8 cellular contexts compared by ENCODE assay signal in the genomic region with DNA sequence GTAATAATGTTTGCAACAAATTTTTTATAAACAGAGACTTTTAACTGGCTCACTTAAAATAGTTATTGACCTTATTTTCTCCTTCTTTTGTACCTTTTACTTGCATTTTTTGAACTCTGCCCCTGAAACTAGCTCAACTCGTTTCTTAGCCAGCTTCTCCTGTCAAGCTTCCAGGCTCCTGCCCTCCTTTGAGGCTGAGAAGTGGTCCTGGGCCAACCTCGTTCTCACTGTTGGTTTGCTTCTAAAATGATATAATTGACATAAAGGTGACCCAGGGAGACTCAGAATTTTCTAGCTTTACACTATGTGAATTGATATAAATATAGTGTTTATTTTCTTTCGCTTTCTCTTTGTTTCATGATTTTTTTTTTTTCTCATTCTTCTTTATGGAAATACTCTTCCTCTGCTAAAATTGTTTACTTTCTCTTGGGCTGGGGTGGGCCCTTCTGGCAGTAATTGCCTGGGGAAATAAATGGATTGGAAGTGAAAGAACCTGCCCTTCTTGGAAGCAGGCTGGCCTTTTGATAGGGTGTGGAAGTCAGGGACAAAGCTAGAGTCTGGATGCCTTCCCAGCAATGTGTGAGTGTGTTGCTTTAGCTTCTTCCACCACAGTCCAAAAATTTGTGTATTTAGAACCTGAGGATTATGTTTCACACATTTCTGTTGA. TPM values are rescaled to one million over a fixed set of nuclear protein-coding genes. Genes with fewer than 3 reads are reported as not detected.
A peak's percentile ranks its signal among the peaks of the same experiment; 100 is the strongest.
DNase-seq lines count a peak whose midpoint lies in the region; ATAC-seq, FAIRE-seq and TF ChIP-seq lines count a peak whose summit lies in the region.

No MANE protein-coding gene starts in this region.

- H3F3A ChIP-seq in Loucy (ENCODE audit: low read depth): no peaks in the 10 kb centered on the region

- H3K9me3 Mint-ChIP-seq in endodermal cell: no peaks in the 10 kb centered on the region
- H3K9me3 Mint-ChIP-seq in activated CD8-positive, alpha-beta T cell treated with anti-CD3 and anti-CD28 coated beads, Interleukin-2, amount 10 ng/mL, durations not matched to agents 7 days and 5 days (ENCODE audit: insufficient read depth): no peaks in the 10 kb centered on the region

- H3K9ac ChIP-seq in Loucy (ENCODE audit: low read depth, low read length, poor library complexity, severe bottlenecking) (no peak overlapping the region), endodermal cell (ENCODE audit: extremely low read depth, low read length, poor library complexity, severe bottlenecking) (no peak overlapping the region)

- peaks cover 5% of the 10 kb centered on the region for H3K36me3 Mint-ChIP-seq in endodermal cell (ENCODE audit: low read depth)
- H3K36me3 Mint-ChIP-seq in activated CD8-positive, alpha-beta T cell treated with anti-CD3 and anti-CD28 coated beads, Interleukin-2, amount 10 ng/mL, durations not matched to agents 7 days and 5 days (ENCODE audit: low read depth): peaks cover 2% of the 10 kb centered on the region

- no peaks in the 10 kb centered on the region for H3K9me3 ChIP-seq in A549
- no peaks in the 10 kb centered on the region for H3K9me3 ChIP-seq in Loucy (ENCODE audit: insufficient read depth, low read depth, low read length)
- H3K9me3 ChIP-seq in endodermal cell (ENCODE audit: control insufficient read depth, low read length): no peaks in the 10 kb centered on the region

- H3K4me2 ChIP-seq in A549 (peak overlapping the region; percentile 64), Loucy (ENCODE audit: low read depth, low read length, poor library complexity, severe bottlenecking) (peak overlapping the region; percentile 16)

- H3K79me2 ChIP-seq in Loucy (ENCODE audit: insufficient read depth, low read length): no peaks in the 10 kb centered on the region; the same call in 1 of the 2 replicates

- H3K27me3 ChIP-seq in Loucy (ENCODE audit: insufficient read depth, low read length, poor library complexity, severe bottlenecking) (no peaks in the 10 kb centered on the region), endodermal cell (ENCODE audit: control insufficient read depth, insufficient read depth, low read length, poor library complexity, severe bottlenecking) (no peaks in the 10 kb centered on the region)

- H3K36me3 ChIP-seq in Loucy (ENCODE audit: insufficient read depth, low read length) (no peaks in the 10 kb centered on the region), endodermal cell (ENCODE audit: control insufficient read depth, insufficient read depth, low read length) (no peaks in the 10 kb centered on the region)

- TF ChIP-seq EP300 in A549 (IDR thresholded peaks at IDR 0.05): no peak

- H3K27me3 Mint-ChIP-seq in endodermal cell (ENCODE audit: insufficient read depth): no peaks in the 10 kb centered on the region
- no peaks in the 10 kb centered on the region for H3K27me3 Mint-ChIP-seq in activated CD8-positive, alpha-beta T cell treated with anti-CD3 and anti-CD28 coated beads, Interleukin-2, amount 10 ng/mL, durations not matched to agents 7 days and 5 days (ENCODE audit: low read depth)

- no peaks in the 10 kb centered on the region for H4K20me1 ChIP-seq in Loucy (ENCODE audit: insufficient read depth, low read length, poor library complexity, severe bottlenecking)

- WGBS in A549 (ENCODE audit: missing lambda C conversion rate): 24% methylated on average over 3 of the region's 3 CpGs
- WGBS in endodermal cell (ENCODE audit: insufficient coverage in 1 of 2, insufficient read length in 1 of 2), 2 experiments: 88% methylated on average over 2 of the region's 3 CpGs; no CpG with 5 or more reads in 1 of the 2 experiments

- CTCF ChIA-PET in A549 (lab: Yijun Ruan, JAX): interaction anchor here (0.6 to 1.8 kb wide), 2 partner anchors 9 to 14 kb away, joined by 4 to 5 read pairs; no protein-coding TSS in a partner anchor
- CTCF ChIA-PET in activated CD8-positive, alpha-beta T cell treated with anti-CD3 and anti-CD28 coated beads, Interleukin-2, amount 10 ng/mL, durations not matched to agents 7 days and 5 days (lab: Charles Lee): no interaction called here

- FAIRE-seq in A549 (lab: Jason Lieb, UNC): no peak

- H2AFZ ChIP-seq in Loucy (ENCODE audit: low read length): no peak overlapping the region

- H3K9me2 ChIP-seq in Loucy (replicated peaks; ENCODE audit: low read depth, low read length): no peaks in the 10 kb centered on the region

- TF ChIP-seq RAD21 in A549 (conservative IDR thresholded peaks at IDR 0.05 in 1 of 2, IDR thresholded peaks at IDR 0.05 in 1 of 2): no peak

- H3K4me1 ChIP-seq in A549 (peaks cover 56% of the 10 kb centered on the region), Loucy (ENCODE audit: insufficient read depth, low read length, poor library complexity, severe bottlenecking) (peaks cover 4% of the 10 kb centered on the region), endodermal cell (ENCODE audit: control insufficient read depth, insufficient read depth, low read length) (peaks cover 8% of the 10 kb centered on the region)

- DNase-seq in A549 (ENCODE audit: low read depth in 1 of 2, low spot score in 1 of 2) (no peak), endodermal cell (no peak), mucosa of gallbladder (ENCODE audit: low spot score) (peak; percentile 59), AML-193 (lab: John Stamatoyannopoulos, UW) (no peak)
- DNase-seq in activated CD8-positive, alpha-beta T cell treated with anti-CD3 and anti-CD28 coated beads, Interleukin-2, amount 10 ng/mL, durations not matched to agents 7 days and 5 days: no peak

- TF ChIP-seq POLR2A in A549 (IDR thresholded peaks at IDR 0.05; ENCODE audit: low read length): no peak

- POLR2A ChIA-PET in A549 (lab: Yijun Ruan, JAX): no interaction called here
- POLR2A ChIA-PET in activated CD8-positive, alpha-beta T cell treated with anti-CD3 and anti-CD28 coated beads, Interleukin-2, amount 10 ng/mL, durations not matched to agents 7 days and 5 days (lab: Charles Lee): interaction anchor here (0.5 kb wide), 1 partner anchor 9 kb away, joined by 3 read pairs; no protein-coding TSS in a partner anchor

- TF ChIP-seq CTCF in A549 (IDR thresholded peaks at IDR 0.05): no peak
- no peak for TF ChIP-seq CTCF in Loucy (conservative IDR thresholded peaks at IDR 0.05; ENCODE audit: low read length)
- TF ChIP-seq CTCF in endodermal cell (conservative IDR thresholded peaks at IDR 0.05): no peak

- H3K4me3 ChIP-seq in A549 (no peak overlapping the region), Loucy (ENCODE audit: low read length, poor library complexity, severe bottlenecking) (no peak overlapping the region), endodermal cell (ENCODE audit: low read length) (no peak overlapping the region)

- peak overlapping the region; percentile 70 for H3K27ac Mint-ChIP-seq in endodermal cell
- no peak overlapping the region for H3K27ac Mint-ChIP-seq in activated CD8-positive, alpha-beta T cell treated with anti-CD3 and anti-CD28 coated beads, Interleukin-2, amount 10 ng/mL, durations not matched to agents 7 days and 5 days

- peaks cover 46% of the 10 kb centered on the region for H3K4me1 Mint-ChIP-seq in endodermal cell
- peaks cover 6% of the 10 kb centered on the region for H3K4me1 Mint-ChIP-seq in activated CD8-positive, alpha-beta T cell treated with anti-CD3 and anti-CD28 coated beads, Interleukin-2, amount 10 ng/mL, durations not matched to agents 7 days and 5 days (ENCODE audit: low read depth)

- ATAC-seq in A549 (peak in 1 of 2 experiments; percentile 64; a peak in 3 of 6 replicates), GM18498 (IDR thresholded peaks at IDR 0.05; ENCODE audit: unreplicated experiment) (no peak), HG02623 (IDR thresholded peaks at IDR 0.05; ENCODE audit: unreplicated experiment) (no peak)
- ATAC-seq in activated CD8-positive, alpha-beta T cell treated with anti-CD3 and anti-CD28 coated beads, Interleukin-2, amount 10 ng/mL, durations not matched to agents 7 days and 5 days: no peak

- no peak overlapping the region for H3K4me3 Mint-ChIP-seq in endodermal cell
- H3K4me3 Mint-ChIP-seq in activated CD8-positive, alpha-beta T cell treated with anti-CD3 and anti-CD28 coated beads, Interleukin-2, amount 10 ng/mL, durations not matched to agents 7 days and 5 days: no peak overlapping the region

- H3K27ac ChIP-seq in A549: peak overlapping the region; percentile 8 to 47; a peak in 2 of 6 replicates
- no peak overlapping the region for H3K27ac ChIP-seq in endodermal cell (ENCODE audit: low read depth, low read length)

TF ChIP-seq in A549, 52 proteins besides CTCF, POLR2A, EP300 and RAD21:
- TF ChIP-seq HOXB5 (CRISPR knock-in tag; IDR thresholded peaks at IDR 0.05): no peak
- TF ChIP-seq, protein P1, sequence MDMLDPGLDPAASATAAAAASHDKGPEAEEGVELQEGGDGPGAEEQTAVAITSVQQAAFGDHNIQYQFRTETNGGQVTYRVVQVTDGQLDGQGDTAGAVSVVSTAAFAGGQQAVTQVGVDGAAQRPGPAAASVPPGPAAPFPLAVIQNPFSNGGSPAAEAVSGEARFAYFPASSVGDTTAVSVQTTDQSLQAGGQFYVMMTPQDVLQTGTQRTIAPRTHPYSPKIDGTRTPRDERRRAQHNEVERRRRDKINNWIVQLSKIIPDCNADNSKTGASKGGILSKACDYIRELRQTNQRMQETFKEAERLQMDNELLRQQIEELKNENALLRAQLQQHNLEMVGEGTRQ (IDR thresholded peaks at IDR 0.05): no peak
- TF ChIP-seq FOSB (CRISPR knock-in tag; IDR thresholded peaks at IDR 0.05): no peak
- TF ChIP-seq CHD2 (IDR thresholded peaks at IDR 0.05; ENCODE audit: low read length, partially characterized antibody): no peak
- no peak for TF ChIP-seq BHLHE40 (IDR thresholded peaks at IDR 0.05; ENCODE audit: low read depth, low read length)
- no peak for TF ChIP-seq MYC (IDR thresholded peaks at IDR 0.05; ENCODE audit: borderline replicate concordance, low read length)
- TF ChIP-seq NR3C1 (IDR thresholded peaks at IDR 0.05): no peak
- no peak for TF ChIP-seq RCOR1 (IDR thresholded peaks at IDR 0.05; ENCODE audit: low read depth, low read length)
- no peak for TF ChIP-seq PHF8 (IDR thresholded peaks at IDR 0.05; ENCODE audit: borderline replicate concordance, low read depth)

RNA-seq across cellular contexts. Expression of gene GPD2, which starts 30.7 kb away (rescaled TPM):
- polyA plus RNA-seq in A549 (2011; rRNA removed): 39.6 and 41.9 TPM in 2 replicates
- 7.9 and 8.6 TPM in 2 replicates for polyA plus RNA-seq in A549 (2012; cell fraction: cytosol; rRNA removed)
- 5.6 and 8.6 TPM in 2 replicates for polyA plus RNA-seq in A549 (2012; cell fraction: nucleus; rRNA removed)
- polyA plus RNA-seq in A549 (2017; fragmentation: RNase III; extraction: RNeasy Plus Mini Kit Qiagen cat#74134 plus additional on column Dnase treatment): 26.6 to 28.3 TPM (median 27.8 TPM) in 3 replicates
- polyA minus RNA-seq in A549 (2011; rRNA and poly(A)+ RNA removed): 76.4 and 79.8 TPM in 2 replicates
- 10 to 100 TPM; 51.7 to 64.6 TPM for total RNA-seq in endodermal cell
- polyA plus RNA-seq in endodermal cell (2013, experiment 1 of 2): 22.0 TPM
- polyA plus RNA-seq in endodermal cell (2013, experiment 2 of 2): 22.7 TPM
- 35.0 TPM for total RNA-seq in mucosa of gallbladder
- total RNA-seq in activated CD8-positive, alpha-beta T cell treated with anti-CD3 and anti-CD28 coated beads, Interleukin-2, amount 10 ng/mL, durations not matched to agents 7 days and 5 days: 10 to 100 TPM; 13.6 to 14.7 TPM
